In genomic region chr5:15506146-15506545, GRCh38 we compare ENCODE assay signal across 1 cellular context.
TF ChIP-seq lines count a peak whose summit lies in the region.

No MANE protein-coding gene starts in this region.

TF ChIP-seq in WTC11, 78 proteins besides CTCF, POLR2A, EP300 and RAD21 (continued from another document):
- TF ChIP-seq, protein P1, sequence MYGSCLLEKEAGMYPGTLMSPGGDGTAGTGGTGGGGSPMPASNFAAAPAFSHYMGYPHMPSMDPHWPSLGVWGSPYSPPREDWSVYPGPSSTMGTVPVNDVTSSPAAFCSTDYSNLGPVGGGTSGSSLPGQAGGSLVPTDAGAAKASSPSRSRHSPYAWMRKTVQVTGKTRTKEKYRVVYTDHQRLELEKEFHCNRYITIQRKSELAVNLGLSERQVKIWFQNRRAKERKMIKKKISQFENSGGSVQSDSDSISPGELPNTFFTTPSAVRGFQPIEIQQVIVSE (CRISPR knock-in tag; IDR thresholded peaks at IDR 0.05; ENCODE audit: borderline replicate concordance): no peak
- TF ChIP-seq SP1 (CRISPR knock-in tag; conservative IDR thresholded peaks at IDR 0.05): no peak
- TF ChIP-seq, protein P2, sequence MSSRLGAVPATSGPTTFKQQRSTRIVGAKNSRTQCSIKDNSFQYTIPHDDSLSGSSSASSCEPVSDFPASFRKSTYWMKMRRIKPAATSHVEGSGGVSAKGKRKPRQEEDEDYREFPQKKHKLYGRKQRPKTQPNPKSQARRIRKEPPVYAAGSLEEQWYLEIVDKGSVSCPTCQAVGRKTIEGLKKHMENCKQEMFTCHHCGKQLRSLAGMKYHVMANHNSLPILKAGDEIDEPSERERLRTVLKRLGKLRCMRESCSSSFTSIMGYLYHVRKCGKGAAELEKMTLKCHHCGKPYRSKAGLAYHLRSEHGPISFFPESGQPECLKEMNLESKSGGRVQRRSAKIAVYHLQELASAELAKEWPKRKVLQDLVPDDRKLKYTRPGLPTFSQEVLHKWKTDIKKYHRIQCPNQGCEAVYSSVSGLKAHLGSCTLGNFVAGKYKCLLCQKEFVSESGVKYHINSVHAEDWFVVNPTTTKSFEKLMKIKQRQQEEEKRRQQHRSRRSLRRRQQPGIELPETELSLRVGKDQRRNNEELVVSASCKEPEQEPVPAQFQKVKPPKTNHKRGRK (CRISPR knock-in tag; IDR thresholded peaks at IDR 0.05; ENCODE audit: borderline replicate concordance): no peak
